Comparison of ENCODE assay signal across 17 cellular contexts in genomic region chr7:4461511-4461910, GRCh38.
"Had no signal": no experiment of that assay in that cellular context is flagged by ENCODE, and none has a peak within 500 bp of the region (broad histone marks: within the 10 kb centered on the region; RNA-seq: fewer than 3 reads in every experiment).

No MANE protein-coding gene starts in this region.

- DNase-seq: activated CD4-positive, alpha-beta memory T cell treated with anti-CD3 and anti-CD28 coated beads, Interleukin-2, amount 10 ng/mL, durations not matched to agents 7 days and 5 days; activated CD4-positive, alpha-beta T cell treated with anti-CD3 and anti-CD28 coated beads, Interleukin-2, amount 10 ng/mL, durations not matched to agents 24 days and 14 days; activated CD8-positive, alpha-beta memory T cell treated with anti-CD3 and anti-CD28 coated beads, Interleukin-2, amount 10 ng/mL, durations not matched to agents 7 days and 5 days; aorta; effector CD4-positive, alpha-beta T cell; heart right ventricle; left colon; mesendoderm; naive thymus-derived CD4-positive, alpha-beta T cell; psoas muscle; right cardiac atrium; stimulated activated CD4-positive, alpha-beta T cell treated with anti-CD3 and anti-CD28 coated beads, Interleukin-4, amount 100 ng/mL, for 24 hours; stimulated activated naive CD8-positive, alpha-beta T cell treated with anti-CD3 and anti-CD28 coated beads, Interleukin-15, Interleukin-2, amounts not matched to agents 100 U/mL and 50 U/mL, for 24 hours; T-helper 17 cell; thyroid gland; upper lobe of right lung had no signal

- ATAC-seq: activated CD8-positive, alpha-beta memory T cell treated with anti-CD3 and anti-CD28 coated beads, Interleukin-2, amount 10 ng/mL, durations not matched to agents 7 days and 5 days; activated naive CD4-positive, alpha-beta T cell treated with anti-CD3 and anti-CD28 coated beads, Interleukin-2, amount 50 U/mL, for 72 hours; left colon; naive thymus-derived CD4-positive, alpha-beta T cell; psoas muscle; right cardiac atrium; stimulated activated naive CD8-positive, alpha-beta T cell treated with anti-CD3 and anti-CD28 coated beads, Interleukin-15, Interleukin-2, amounts not matched to agents 100 U/mL and 50 U/mL, for 24 hours; T-helper 17 cell; upper lobe of right lung had no signal
